8 cellular contexts compared by ENCODE assay signal in the genomic region with DNA sequence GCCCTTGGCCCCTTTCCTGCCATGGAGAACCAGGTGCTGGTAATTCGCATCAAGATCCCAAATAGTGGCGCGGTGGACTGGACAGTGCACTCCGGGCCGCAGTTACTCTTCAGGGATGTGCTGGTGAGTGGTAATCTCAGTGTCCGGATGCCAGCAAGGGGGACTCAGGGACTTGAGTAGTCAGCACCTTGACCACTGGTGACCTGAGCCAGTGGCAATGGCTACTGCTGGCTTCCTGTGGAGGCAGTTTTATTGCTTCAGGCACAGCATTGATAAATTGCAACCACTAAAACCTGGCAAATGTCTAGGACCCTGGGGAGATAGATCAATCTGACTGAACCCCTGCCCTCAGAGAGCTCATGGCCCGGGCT. TPM values are rescaled to one million over a fixed set of nuclear protein-coding genes. Genes with fewer than 3 reads are reported as not detected.
A peak's percentile ranks its signal among the peaks of the same experiment; 100 is the strongest.
DNase-seq lines count a peak whose midpoint lies in the region; ATAC-seq and TF ChIP-seq lines count a peak whose summit lies in the region.

No MANE protein-coding gene starts in this region.

- H3K4me1 ChIP-seq in breast epithelium = no peaks in the 10 kb centered on the region
- H3K4me1 ChIP-seq in left lung = peaks cover 13 to 35% of the 10 kb centered on the region in 2 donors
- peaks cover under 1 to 20% of the 10 kb centered on the region in 2 donors for H3K4me1 ChIP-seq in thoracic aorta (ENCODE audit: control insufficient read depth in 1 of 2, low read depth in 2 of 2)

- ATAC-seq in left lung (peak; percentile 5), thoracic aorta (ENCODE audit: insufficient number of reproducible peaks, low FRiP score, low read depth) (no peak), GM19035 (IDR thresholded peaks at IDR 0.05; ENCODE audit: unreplicated experiment) (no peak), HG03025 (IDR thresholded peaks at IDR 0.05; ENCODE audit: low FRiP score, unreplicated experiment) (no peak)

- POLR2A ChIA-PET in AG04449 (lab: Yijun Ruan, JAX) = no interaction called here

- H3K4me3 ChIP-seq in AG04449 (ENCODE audit: low read depth, low read length) (peak overlapping the region; percentile 89), breast epithelium (peak overlapping the region; percentile 86 to 99 (median 87)), left lung (peak overlapping the region; percentile 68 to 78), thoracic aorta (peak overlapping the region; percentile 96)

- H3K27me3 ChIP-seq in breast epithelium = no peaks in the 10 kb centered on the region
- H3K27me3 ChIP-seq in left lung = no peaks in the 10 kb centered on the region
- no peaks in the 10 kb centered on the region for H3K27me3 ChIP-seq in thoracic aorta (replicated peaks; ENCODE audit: insufficient read depth)

- TF ChIP-seq CTCF in AG04449 (IDR thresholded peaks at IDR 0.05; ENCODE audit: insufficient read depth, low read length, missing control alignments) (no peak), breast epithelium (IDR thresholded peaks at IDR 0.05) (no peak), left lung (IDR thresholded peaks at IDR 0.05) (no peak), thoracic aorta (IDR thresholded peaks at IDR 0.05) (no peak)

- intact Hi-C loops in breast epithelium (cut with DNase I; ENCODE audit: low total_unique reads) (no loop called here), left lung (cut with DNase I) (no loop called here)

- H3K27ac ChIP-seq in breast epithelium = peak overlapping the region; percentile 84 to 91
- H3K27ac ChIP-seq in left lung = peak overlapping the region; percentile 83 to 87
- H3K27ac ChIP-seq in thoracic aorta = peak overlapping the region; percentile 62 to 81

- CTCF ChIA-PET in AG04449 (lab: Yijun Ruan, JAX) = interaction anchor here (1.5 kb wide), 1 partner anchor 39 kb away, joined by 3 read pairs; no protein-coding TSS in a partner anchor

- no peaks in the 10 kb centered on the region for H3K9me3 ChIP-seq in breast epithelium
- H3K9me3 ChIP-seq in left lung = no peaks in the 10 kb centered on the region
- no peaks in the 10 kb centered on the region for H3K9me3 ChIP-seq in thoracic aorta

- TF ChIP-seq POLR2A in breast epithelium (IDR thresholded peaks at IDR 0.05) = no peak

- DNase-seq in AG04449 (ENCODE audit: low read depth, low spot score) = no peak
- peak; percentile 59 for DNase-seq in HuH-7 (ENCODE audit: low spot score)
- DNase-seq in breast epithelium (ENCODE audit: low spot score in 2 of 2) = no peak
- DNase-seq in left lung = no peak
- no peak for DNase-seq in thoracic aorta (ENCODE audit: low spot score)
- DNase-seq in ureter (ENCODE audit: low spot score) = no peak

- H3K36me3 ChIP-seq in breast epithelium (no peaks in the 10 kb centered on the region), left lung (peaks cover 0 to 13% of the 10 kb centered on the region in 2 donors), thoracic aorta (no peaks in the 10 kb centered on the region)

RNA-seq across cellular contexts. Expression of gene MAP2K5, which starts 0.8 kb away (rescaled TPM):
- 10 to 100 TPM; 13.8 to 15.1 (median 14.0) TPM for total RNA-seq in breast epithelium
- total RNA-seq in left lung = 10 to 100 TPM; 13.5 to 17.0 TPM
- total RNA-seq in thoracic aorta = 10 to 100 TPM in 1 of 2 donors, 1 to 10 TPM in 1; 7.4 to 10.2 TPM
- 31.1 TPM for total RNA-seq in ureter

RNA-seq across cellular contexts. Expression of gene C15orf61, which starts 22.4 kb away (rescaled TPM):
- total RNA-seq in breast epithelium = 10 to 100 TPM in 1 of 3 donors, 1 to 10 TPM in 2; 3.8 to 24.3 (median 4.6) TPM
- total RNA-seq in left lung = 1 to 10 TPM; 5.8 to 6.9 TPM
- 1 to 10 TPM; 1.6 to 4.5 TPM for total RNA-seq in thoracic aorta
- total RNA-seq in ureter = 4.2 TPM
